In the genomic region with DNA sequence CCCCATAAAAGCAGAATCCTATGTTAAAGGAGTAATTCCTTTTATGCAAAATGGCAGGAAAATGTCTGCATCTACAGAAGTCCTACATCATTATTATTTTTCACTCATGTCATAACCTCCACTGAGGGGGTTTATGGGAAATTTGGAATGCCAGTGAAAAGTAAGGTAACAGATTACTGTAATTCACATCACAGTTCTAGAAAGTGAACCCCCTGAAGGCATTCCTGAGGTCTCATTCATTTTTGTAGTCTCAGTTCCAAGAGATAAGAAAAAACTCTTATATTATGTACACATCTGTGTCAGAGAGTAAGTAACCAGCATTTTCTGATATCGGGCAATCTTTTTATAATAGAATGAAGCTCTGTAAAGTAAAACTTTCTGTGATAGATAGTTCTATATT, we compare ENCODE assay signal across 31 cellular contexts.
"Had no signal": no experiment of that assay in that cellular context is flagged by ENCODE, and none has a peak within 500 bp of the region (broad histone marks: within the 10 kb centered on the region; RNA-seq: fewer than 3 reads in every experiment).

No MANE protein-coding gene starts in this region.

- H3K4me1 Mint-ChIP-seq: activated CD4-positive, alpha-beta memory T cell treated with anti-CD3 and anti-CD28 coated beads, Interleukin-2, amount 10 ng/mL, durations not matched to agents 7 days and 5 days; activated CD4-positive, alpha-beta T cell treated with anti-CD3 and anti-CD28 coated beads, Interleukin-2, amount 10 ng/mL, durations not matched to agents 7 days and 5 days; activated naive CD8-positive, alpha-beta T cell treated with anti-CD3 and anti-CD28 coated beads, Interleukin-2, amount 50 U/mL, for 24 hours; activated T-helper 17 cell treated with anti-CD3 and anti-CD28 coated beads, Interleukin-2, amount 50 U/mL, for 72 hours; T-helper 17 cell; WTC11 had no signal

- ATAC-seq: activated naive CD8-positive, alpha-beta T cell treated with anti-CD3 and anti-CD28 coated beads, Interleukin-2, amount 50 U/mL, for 24 hours; activated T-cell treated with anti-CD3 and anti-CD28 coated beads, Interleukin-2, amount 50 U/mL, for 4 hours; activated T-helper 17 cell treated with anti-CD3 and anti-CD28 coated beads, Interleukin-2, amount 50 U/mL, for 72 hours; esophagus mucosa; foreskin keratinocyte; gastrocnemius medialis; heart left ventricle; T-helper 17 cell; WTC11 had no signal

- H3K4me1 ChIP-seq: adrenal gland, ascending aorta, colonic mucosa, foreskin keratinocyte, gastrocnemius medialis had no signal

- H3K9me3 ChIP-seq: adrenal gland, ascending aorta, colonic mucosa, gastrocnemius medialis had no signal

- H3K4me3 ChIP-seq: adrenal gland, ascending aorta, colonic mucosa, dorsolateral prefrontal cortex, gastrocnemius medialis, heart left ventricle had no signal

- H3K4me3 Mint-ChIP-seq: activated CD4-positive, alpha-beta memory T cell treated with anti-CD3 and anti-CD28 coated beads, Interleukin-2, amount 10 ng/mL, durations not matched to agents 7 days and 5 days; activated CD4-positive, alpha-beta T cell treated with anti-CD3 and anti-CD28 coated beads, Interleukin-2, amount 10 ng/mL, durations not matched to agents 7 days and 5 days; activated naive CD8-positive, alpha-beta T cell treated with anti-CD3 and anti-CD28 coated beads for 36 hours; activated naive CD8-positive, alpha-beta T cell treated with anti-CD3 and anti-CD28 coated beads, Interleukin-2, amount 50 U/mL, for 24 hours; activated T-cell treated with anti-CD3 and anti-CD28 coated beads, Interleukin-2, amount 50 U/mL, for 4 hours; activated T-helper 17 cell treated with anti-CD3 and anti-CD28 coated beads, Interleukin-2, amount 50 U/mL, for 72 hours; endodermal cell; T-helper 17 cell; T-helper 2 cell treated with Interferon-gamma antibody and Interleukin-4, amounts not matched to agents 5 μg/mL and 100 μg/mL, for 36 hours; WTC11 had no signal

- H3K27me3 ChIP-seq: adrenal gland, ascending aorta, colonic mucosa, dorsolateral prefrontal cortex, foreskin keratinocyte, gastrocnemius medialis, heart left ventricle had no signal

- H3K27ac ChIP-seq: adrenal gland, ascending aorta, colonic mucosa, dorsolateral prefrontal cortex, foreskin keratinocyte, gastrocnemius medialis had no signal

- H3K27me3 Mint-ChIP-seq: activated CD4-positive, alpha-beta T cell treated with anti-CD3 and anti-CD28 coated beads, Interleukin-2, amount 10 ng/mL, durations not matched to agents 7 days and 5 days; activated naive CD8-positive, alpha-beta T cell treated with anti-CD3 and anti-CD28 coated beads, Interleukin-2, amount 50 U/mL, for 24 hours had no signal

- H3K27ac Mint-ChIP-seq: activated CD4-positive, alpha-beta memory T cell treated with anti-CD3 and anti-CD28 coated beads, Interleukin-2, amount 10 ng/mL, durations not matched to agents 7 days and 5 days; activated CD4-positive, alpha-beta T cell treated with anti-CD3 and anti-CD28 coated beads, Interleukin-2, amount 10 ng/mL, durations not matched to agents 7 days and 5 days; activated naive CD8-positive, alpha-beta T cell treated with anti-CD3 and anti-CD28 coated beads for 36 hours; activated naive CD8-positive, alpha-beta T cell treated with anti-CD3 and anti-CD28 coated beads, Interleukin-2, amount 50 U/mL, for 24 hours; activated T-helper 17 cell treated with anti-CD3 and anti-CD28 coated beads, Interleukin-2, amount 50 U/mL, for 72 hours; endodermal cell; T-helper 17 cell; T-helper 2 cell treated with Interferon-gamma antibody and Interleukin-4, amounts not matched to agents 5 μg/mL and 100 μg/mL, for 36 hours; WTC11 had no signal

- H3K9me3 Mint-ChIP-seq: activated CD4-positive, alpha-beta memory T cell treated with anti-CD3 and anti-CD28 coated beads, Interleukin-2, amount 10 ng/mL, durations not matched to agents 7 days and 5 days; T-helper 2 cell treated with Interferon-gamma antibody and Interleukin-4, amounts not matched to agents 5 μg/mL and 100 μg/mL, for 36 hours had no signal

- DNase-seq: activated CD4-positive, alpha-beta memory T cell treated with anti-CD3 and anti-CD28 coated beads, Interleukin-2, amount 10 ng/mL, durations not matched to agents 7 days and 5 days; activated CD4-positive, alpha-beta T cell treated with anti-CD3 and anti-CD28 coated beads for 1 hour; activated CD4-positive, alpha-beta T cell treated with anti-CD3 and anti-CD28 coated beads for 4 hours; activated CD4-positive, alpha-beta T cell treated with anti-CD3 and anti-CD28 coated beads, Interleukin-2, amount 10 ng/mL, durations not matched to agents 7 days and 5 days; activated CD4-positive, alpha-beta T cell treated with anti-CD3 and anti-CD28 coated beads, Interleukin-2, amount 50 U/mL, for 4 hours; activated CD8-positive, alpha-beta memory T cell treated with anti-CD3 and anti-CD28 coated beads for 24 hours; activated effector memory CD4-positive, alpha-beta T cell treated with Interleukin-2 at 50 U/mL for 16 hours; activated gamma-delta T cell treated with Interleukin-2 at 50 U/mL for 16 hours; activated naive CD4-positive, alpha-beta T cell treated with anti-CD3 and anti-CD28 coated beads, Interleukin-2, amount 50 U/mL, for 16 hours; activated naive CD4-positive, alpha-beta T cell treated with Interleukin-2 at 50 U/mL for 16 hours; activated naive CD8-positive, alpha-beta T cell treated with anti-CD3 and anti-CD28 coated beads for 36 hours; activated naive CD8-positive, alpha-beta T cell treated with anti-CD3 and anti-CD28 coated beads, Interleukin-2, amount 50 U/mL, for 24 hours; activated T-cell treated with anti-CD3 and anti-CD28 coated beads, Interleukin-2, amount 50 U/mL, for 4 hours; adrenal gland; caudate nucleus; colonic mucosa; dorsolateral prefrontal cortex; effector memory CD4-positive, alpha-beta T cell; endodermal cell; foreskin keratinocyte; gastrocnemius medialis; glutamatergic neuron; heart left ventricle; T-helper 1 cell; T-helper 17 cell; T1000 had no signal

- H3K36me3 ChIP-seq: adrenal gland, ascending aorta, colonic mucosa, gastrocnemius medialis, heart left ventricle had no signal
